Comparison of ENCODE assay signal across 8 cellular contexts in genomic region chr16:56477096-56477878, GRCh38. TPM values are rescaled to one million over a fixed set of nuclear protein-coding genes. Genes with fewer than 3 reads are reported as not detected.
A peak's percentile ranks its signal among the peaks of the same experiment; 100 is the strongest.
DNase-seq lines count a peak whose midpoint lies in the region; ATAC-seq, FAIRE-seq and TF ChIP-seq lines count a peak whose summit lies in the region.

No MANE protein-coding gene starts in this region.

- no peak for FAIRE-seq in GM12892 (lab: Jason Lieb, UNC)

- ATAC-seq in left ventricle myocardium superior: no peak

- intact Hi-C loops in left ventricle myocardium superior (cut with micrococcal nuclease): no loop called here

- no peak for TF ChIP-seq CTCF in NB4 (IDR thresholded peaks at IDR 0.05; ENCODE audit: low read depth, low read length)

- no peak for TF ChIP-seq POLR2A in NB4 (IDR thresholded peaks at IDR 0.05; ENCODE audit: extremely low read depth, insufficient read length)
- no peak for TF ChIP-seq POLR2A in GM12892 (IDR thresholded peaks at IDR 0.05; ENCODE audit: low read depth, low read length)

- peak; percentile 80 for DNase-seq in Daoy (ENCODE audit: low read depth)
- DNase-seq in NB4 (ENCODE audit: low read depth): peak; percentile 79
- peak; percentile 50 for DNase-seq in brain pericyte (ENCODE audit: low read depth, low spot score)
- DNase-seq in non-pigmented ciliary epithelial cell (ENCODE audit: low read depth): peak; percentile 79
- DNase-seq in GM12892 (ENCODE audit: insufficient read length): no peak
- no peak for DNase-seq in NCI-H2196 treated with DMSO at 0.1 percent for 48 hours (lab: John Stamatoyannopoulos, UW; ENCODE audit: unreplicated experiment)
- no peak for DNase-seq in left ventricle myocardium superior
- DNase-seq in stimulated activated naive CD4-positive, alpha-beta T cell treated with Interleukin-2 at 50 U/mL for 16 hours (lab: John Stamatoyannopoulos, UW): no peak

- no peak overlapping the region for H3K4me3 ChIP-seq in NB4 (ENCODE audit: low read depth, low read length)

RNA-seq across cellular contexts. Expression of gene OGFOD1, which starts 25.9 kb away (rescaled TPM):
- total RNA-seq in Daoy (2014; rRNA removed; shearing (Covaris generic)): 61.5 and 152 TPM in 2 replicates
- polyA plus RNA-seq in GM12892 (2012; ENCODE audit: missing spikeins): 38.0 TPM
- 27.1 TPM for total RNA-seq in left ventricle myocardium superior

RNA-seq across cellular contexts. Expression of gene NUDT21, which starts 26.2 kb away (rescaled TPM):
- 102 and 128 TPM in 2 replicates for total RNA-seq in Daoy (2014; rRNA removed; shearing (Covaris generic))
- 123 TPM for polyA plus RNA-seq in GM12892 (2012; ENCODE audit: missing spikeins)
- total RNA-seq in left ventricle myocardium superior: 66.3 TPM

RNA-seq across cellular contexts. Expression of gene BBS2, which starts 42.5 kb away (rescaled TPM):
- 22.8 and 33.0 TPM in 2 replicates for total RNA-seq in Daoy (2014; rRNA removed; shearing (Covaris generic))
- 25.7 TPM for polyA plus RNA-seq in GM12892 (2012; ENCODE audit: missing spikeins)
- 45.0 TPM for total RNA-seq in left ventricle myocardium superior

RNA-seq across cellular contexts. Expression of gene AMFR, which starts 51.9 kb away (rescaled TPM):
- 71.7 and 122 TPM in 2 replicates for total RNA-seq in Daoy (2014; rRNA removed; shearing (Covaris generic))
- polyA plus RNA-seq in GM12892 (2012; ENCODE audit: missing spikeins): 36.5 TPM
- 59.1 TPM for total RNA-seq in left ventricle myocardium superior

Comparison
In these comparisons a context has a peak if more than half of its experiments do, and no peak if none do; other contexts are left out.
1. DNase-seq: peak in Daoy (single experiment), NB4 (single experiment), brain pericyte (single experiment) and non-pigmented ciliary epithelial cell (single experiment); none in GM12892 (single experiment), NCI-H2196 treated with DMSO at 0.1 percent for 48 hours (single experiment), left ventricle myocardium superior (single experiment) and stimulated activated naive CD4-positive, alpha-beta T cell treated with Interleukin-2 at 50 U/mL for 16 hours (single experiment).